ENCODE assay signal across 10 cellular contexts in genomic region chr1:243269461-243269801, GRCh38. TPM values are rescaled to one million over a fixed set of nuclear protein-coding genes. Genes with fewer than 3 reads are reported as not detected.
A peak's percentile ranks its signal among the peaks of the same experiment; 100 is the strongest.
DNase-seq lines count a peak whose midpoint lies in the region; ATAC-seq and TF ChIP-seq lines count a peak whose summit lies in the region.
"Had no signal": no experiment of that assay in that cellular context is flagged by ENCODE, and none has a peak within 500 bp of the region (broad histone marks: within the 10 kb centered on the region; RNA-seq: fewer than 3 reads in every experiment).

No MANE protein-coding gene starts in this region.

- ATAC-seq in GM18909 (IDR thresholded peaks at IDR 0.05; ENCODE audit: poor library complexity, unreplicated experiment) (peak; percentile 77), HG03025 (IDR thresholded peaks at IDR 0.05; ENCODE audit: low FRiP score, unreplicated experiment) (peak; percentile 49), SK-N-SH treated with all-trans-retinoic acid at 6 μM for 48 hours (peak; percentile 8)
- ATAC-seq in activated CD8-positive, alpha-beta T cell treated with anti-CD3 and anti-CD28 coated beads for 36 hours = no peak
- ATAC-seq: naive thymus-derived CD8-positive, alpha-beta T cell had no signal

- H3K36me3 ChIP-seq in mesodermal cell (ENCODE audit: control insufficient read depth, insufficient read depth, low read length) = peaks cover 19% of the 10 kb centered on the region

- peaks cover 25% of the 10 kb centered on the region for H3K36me3 Mint-ChIP-seq in activated CD8-positive, alpha-beta T cell treated with anti-CD3 and anti-CD28 coated beads for 36 hours (ENCODE audit: low read depth)
- H3K36me3 Mint-ChIP-seq in T-helper 2 cell treated with Interferon-gamma antibody and Interleukin-4, amounts not matched to agents 5 μg/mL and 100 μg/mL, for 36 hours (ENCODE audit: low read depth) = peaks cover 12% of the 10 kb centered on the region

- no peaks in the 10 kb centered on the region for H3K27me3 Mint-ChIP-seq in activated CD8-positive, alpha-beta T cell treated with anti-CD3 and anti-CD28 coated beads for 36 hours
- no peaks in the 10 kb centered on the region for H3K27me3 Mint-ChIP-seq in T-helper 2 cell treated with Interferon-gamma antibody and Interleukin-4, amounts not matched to agents 5 μg/mL and 100 μg/mL, for 36 hours (ENCODE audit: low read depth)
- H3K27me3 Mint-ChIP-seq: naive thymus-derived CD8-positive, alpha-beta T cell had no signal

- no peak overlapping the region for H3K27ac Mint-ChIP-seq in activated CD8-positive, alpha-beta T cell treated with anti-CD3 and anti-CD28 coated beads for 36 hours
- H3K27ac Mint-ChIP-seq in T-helper 2 cell treated with Interferon-gamma antibody and Interleukin-4, amounts not matched to agents 5 μg/mL and 100 μg/mL, for 36 hours = no peak overlapping the region

- no peak for DNase-seq in CD1c-positive myeloid dendritic cell (ENCODE audit: extremely low spot score)
- no peak for DNase-seq in activated CD8-positive, alpha-beta T cell treated with anti-CD3 and anti-CD28 coated beads for 36 hours
- no peak for DNase-seq in T-helper 2 cell treated with Interferon-gamma antibody and Interleukin-4, amounts not matched to agents 5 μg/mL and 100 μg/mL, for 36 hours (ENCODE audit: low spot score)
- no peak for DNase-seq in amniotic stem cell (lab: John Stamatoyannopoulos, UW)
- DNase-seq: naive thymus-derived CD8-positive, alpha-beta T cell; NCI-H2227 treated with DMSO at 0.1 percent for 48 hours had no signal

- CTCF ChIA-PET in activated CD8-positive, alpha-beta T cell treated with anti-CD3 and anti-CD28 coated beads for 36 hours (lab: Charles Lee) = no interaction called here

- no peak overlapping the region for H3K4me3 Mint-ChIP-seq in activated CD8-positive, alpha-beta T cell treated with anti-CD3 and anti-CD28 coated beads for 36 hours
- H3K4me3 Mint-ChIP-seq in T-helper 2 cell treated with Interferon-gamma antibody and Interleukin-4, amounts not matched to agents 5 μg/mL and 100 μg/mL, for 36 hours = no peak overlapping the region
- H3K4me3 Mint-ChIP-seq: naive thymus-derived CD8-positive, alpha-beta T cell had no signal

- no peaks in the 10 kb centered on the region for H3K9me3 Mint-ChIP-seq in activated CD8-positive, alpha-beta T cell treated with anti-CD3 and anti-CD28 coated beads for 36 hours
- no peaks in the 10 kb centered on the region for H3K9me3 Mint-ChIP-seq in T-helper 2 cell treated with Interferon-gamma antibody and Interleukin-4, amounts not matched to agents 5 μg/mL and 100 μg/mL, for 36 hours
- H3K9me3 Mint-ChIP-seq: naive thymus-derived CD8-positive, alpha-beta T cell had no signal

- H3K9me3 ChIP-seq in mesodermal cell (ENCODE audit: control insufficient read depth, low read length) = no peaks in the 10 kb centered on the region

- POLR2A ChIA-PET in activated CD8-positive, alpha-beta T cell treated with anti-CD3 and anti-CD28 coated beads for 36 hours (lab: Charles Lee) = interaction anchor here (0.9 kb wide), 1 partner anchor 15 kb away, joined by 4 read pairs; the partner anchor contains the start of gene CEP170

- no peak for TF ChIP-seq CTCF in activated CD8-positive, alpha-beta T cell treated with anti-CD3 and anti-CD28 coated beads for 36 hours (IDR thresholded peaks at IDR 0.05)

- peaks cover 61% of the 10 kb centered on the region for H3K4me1 ChIP-seq in mesodermal cell (ENCODE audit: control insufficient read depth, insufficient read depth, low read length, poor library complexity, severe bottlenecking)

- peak overlapping the region; percentile 73 for H3K27ac ChIP-seq in mesodermal cell (ENCODE audit: low read depth, low read length, severe bottlenecking)

- WGBS in mesodermal cell (ENCODE audit: insufficient coverage in 2 of 2), 2 experiments = 80% methylated on average over 1 of the region's 4 CpGs; no CpG with 5 or more reads in 1 of the 2 experiments

- intact Hi-C loops in activated CD8-positive, alpha-beta T cell treated with anti-CD3 and anti-CD28 coated beads for 36 hours (cut with micrococcal nuclease) = no loop called here

- no peak overlapping the region for H3K4me3 ChIP-seq in mesodermal cell (ENCODE audit: extremely low read depth, insufficient read depth, low read length, poor library complexity, severe bottlenecking)

- H3K4me1 Mint-ChIP-seq in activated CD8-positive, alpha-beta T cell treated with anti-CD3 and anti-CD28 coated beads for 36 hours (ENCODE audit: low read depth) = peaks cover 22% of the 10 kb centered on the region
- peaks cover 9% of the 10 kb centered on the region for H3K4me1 Mint-ChIP-seq in T-helper 2 cell treated with Interferon-gamma antibody and Interleukin-4, amounts not matched to agents 5 μg/mL and 100 μg/mL, for 36 hours (ENCODE audit: low read depth)

TF ChIP-seq in SK-N-SH treated with all-trans-retinoic acid at 6 μM for 48 hours, 23 proteins besides CTCF, POLR2A, EP300 and RAD21:
- TF ChIP-seq GLIS3 (CRISPR knock-in tag; IDR thresholded peaks at IDR 0.05) = no peak
- TF ChIP-seq TSHZ2 (CRISPR knock-in tag; IDR thresholded peaks at IDR 0.05) = no peak
- no peak for TF ChIP-seq ZC3H10 (CRISPR knock-in tag; IDR thresholded peaks at IDR 0.05)
- TF ChIP-seq ISL1 (CRISPR knock-in tag; IDR thresholded peaks at IDR 0.05) = no peak

RNA-seq across cellular contexts. Expression of gene SDCCAG8, which starts 13.6 kb away (rescaled TPM):
- polyA plus RNA-seq in mesodermal cell (2013, experiment 1 of 2) = 28.8 TPM
- 23.2 TPM for polyA plus RNA-seq in mesodermal cell (2013, experiment 2 of 2)
- total RNA-seq in activated CD8-positive, alpha-beta T cell treated with anti-CD3 and anti-CD28 coated beads for 36 hours = 10 to 100 TPM; 22.4 to 22.6 TPM

RNA-seq across cellular contexts. Expression of gene CEP170, which starts 14.3 kb away (rescaled TPM):
- 131 TPM for polyA plus RNA-seq in mesodermal cell (2013, experiment 1 of 2)
- polyA plus RNA-seq in mesodermal cell (2013, experiment 2 of 2) = 126 TPM
- total RNA-seq in activated CD8-positive, alpha-beta T cell treated with anti-CD3 and anti-CD28 coated beads for 36 hours = 10 to 100 TPM; 37.5 to 45.7 TPM
